9 cellular contexts compared by ENCODE assay signal in the genomic region with DNA sequence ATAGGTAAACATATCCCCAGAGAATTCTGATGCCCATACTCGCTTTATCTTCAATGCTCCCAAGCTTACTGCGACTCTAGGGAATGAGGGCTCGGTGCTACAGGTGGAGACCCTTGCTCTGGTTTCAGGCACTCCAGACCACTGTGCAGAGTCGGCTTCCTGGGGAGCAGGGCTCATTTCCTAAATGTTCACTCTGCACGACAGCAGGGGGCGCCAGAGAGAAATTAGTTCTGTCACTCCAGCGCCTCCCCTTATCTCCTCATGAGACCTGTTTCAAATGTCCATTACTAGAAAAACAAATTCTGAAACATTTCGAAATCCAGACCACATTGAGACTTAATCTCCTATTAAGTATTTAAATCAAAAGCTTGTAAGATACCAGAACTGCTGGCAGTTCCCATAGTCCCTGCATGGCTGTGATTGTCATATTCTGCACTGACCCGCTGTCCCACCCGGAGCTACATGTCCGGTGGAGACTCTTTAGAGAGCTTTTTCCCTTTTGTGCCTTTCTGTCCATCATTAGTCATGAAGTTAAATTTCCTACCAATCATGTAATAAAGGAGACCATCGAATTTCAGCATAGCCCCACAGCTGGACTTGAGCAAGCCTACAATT. TPM values are rescaled to one million over a fixed set of nuclear protein-coding genes. Genes with fewer than 3 reads are reported as not detected.
DNase-seq lines count a peak whose midpoint lies in the region; ATAC-seq and TF ChIP-seq lines count a peak whose summit lies in the region.
"Had no signal": no experiment of that assay in that cellular context is flagged by ENCODE, and none has a peak within 500 bp of the region (broad histone marks: within the 10 kb centered on the region; RNA-seq: fewer than 3 reads in every experiment).

No MANE protein-coding gene starts in this region.

- POLR2A ChIA-PET in OCI-LY7 (lab: Charles Lee) = interaction anchor here (0.6 kb wide), 1 partner anchor 78 kb away, joined by 6 read pairs; no protein-coding TSS in a partner anchor

- H3K4me3 ChIP-seq in OCI-LY7 (ENCODE audit: low read depth, low read length, poor library complexity, severe bottlenecking) = no peak overlapping the region
- no peak overlapping the region for H3K4me3 ChIP-seq in fibroblast of mammary gland (ENCODE audit: control insufficient read depth, low read depth, low read length)

- no peak overlapping the region for H3K27ac ChIP-seq in OCI-LY7 (ENCODE audit: low read depth, low read length, poor library complexity, severe bottlenecking)

- no peaks in the 10 kb centered on the region for H3K27me3 Mint-ChIP-seq in activated T-cell treated with anti-CD3 and anti-CD28 coated beads, Interleukin-2, amount 50 U/mL, for 4 hours (ENCODE audit: low read depth)
- H3K27me3 Mint-ChIP-seq in natural killer cell treated with Interleukin-12 subunit alpha and Interleukin-12 subunit beta and Interleukin-15 and Interleukin-18, amount 100 ng/mL, for 72 hours = no peaks in the 10 kb centered on the region
- H3K27me3 Mint-ChIP-seq: activated naive CD8-positive, alpha-beta T cell had no signal

- no peaks in the 10 kb centered on the region for H3K79me2 ChIP-seq in OCI-LY7 (ENCODE audit: insufficient read depth, low read depth, low read length)

- peak; percentile 93 for TF ChIP-seq CTCF in OCI-LY7 (conservative IDR thresholded peaks at IDR 0.05; ENCODE audit: low read length)
- peak; percentile 75 for TF ChIP-seq CTCF in fibroblast of mammary gland (conservative IDR thresholded peaks at IDR 0.05; ENCODE audit: control insufficient read depth, insufficient read depth, low read depth, low read length)

- DNase-seq in DMS53 treated with DMSO at 0.1 percent for 48 hours (lab: John Stamatoyannopoulos, UW; ENCODE audit: unreplicated experiment) (peak; percentile 21), OCI-LY7 (ENCODE audit: low spot score) (peak; percentile 77), fibroblast of mammary gland (ENCODE audit: low read depth) (peak; percentile 73)
- DNase-seq in activated T-cell treated with anti-CD3 and anti-CD28 coated beads, Interleukin-2, amount 50 U/mL, for 4 hours = peak; percentile 82
- DNase-seq in natural killer cell treated with Interleukin-12 subunit alpha and Interleukin-12 subunit beta and Interleukin-15 and Interleukin-18, amount 100 ng/mL, for 72 hours (ENCODE audit: low spot score) = peak; percentile 83
- DNase-seq in stimulated activated naive CD4-positive, alpha-beta T cell treated with Interleukin-2 at 50 U/mL for 16 hours (lab: John Stamatoyannopoulos, UW) = peak; percentile 76

- no peaks in the 10 kb centered on the region for H4K20me1 ChIP-seq in OCI-LY7 (ENCODE audit: insufficient read depth, low read length)

- no peaks in the 10 kb centered on the region for H3K9me3 ChIP-seq in OCI-LY7 (ENCODE audit: low read length)

- peak overlapping the region in 1 of 2 donors; percentile 56 for H3K27ac Mint-ChIP-seq in natural killer cell treated with Interleukin-12 subunit alpha and Interleukin-12 subunit beta and Interleukin-15 and Interleukin-18, amount 100 ng/mL, for 72 hours
- H3K27ac Mint-ChIP-seq: activated naive CD8-positive, alpha-beta T cell had no signal

- no TSS peak for BruUV-seq in OCI-LY7 (replicated peaks; lab: Mats Ljungman, UMichigan)

- peaks cover 17% of the 10 kb centered on the region for H3K36me3 Mint-ChIP-seq in activated T-cell treated with anti-CD3 and anti-CD28 coated beads, Interleukin-2, amount 50 U/mL, for 4 hours (ENCODE audit: insufficient read depth)
- no peaks in the 10 kb centered on the region for H3K36me3 Mint-ChIP-seq in natural killer cell treated with Interleukin-12 subunit alpha and Interleukin-12 subunit beta and Interleukin-15 and Interleukin-18, amount 100 ng/mL, for 72 hours

- no peak overlapping the region for H3K4me3 Mint-ChIP-seq in activated T-cell treated with anti-CD3 and anti-CD28 coated beads, Interleukin-2, amount 50 U/mL, for 4 hours
- H3K4me3 Mint-ChIP-seq in natural killer cell treated with Interleukin-12 subunit alpha and Interleukin-12 subunit beta and Interleukin-15 and Interleukin-18, amount 100 ng/mL, for 72 hours = no peak overlapping the region
- H3K4me3 Mint-ChIP-seq: activated naive CD8-positive, alpha-beta T cell had no signal

- H3K36me3 ChIP-seq in OCI-LY7 (ENCODE audit: insufficient read depth, low read length) = no peaks in the 10 kb centered on the region

- no peak overlapping the region for H3K4me2 ChIP-seq in OCI-LY7 (ENCODE audit: low read length)

- intact Hi-C loops in OCI-LY7 (cut with micrococcal nuclease; ENCODE audit: unreplicated experiment) = loop anchor here (5.0 kb wide), 3 partner anchors 372 to 898 kb away; no protein-coding TSS in a partner anchor

- ATAC-seq in HG02973 (IDR thresholded peaks at IDR 0.05; ENCODE audit: unreplicated experiment) (peak; percentile 48), GM19455 (IDR thresholded peaks at IDR 0.05; ENCODE audit: unreplicated experiment) (no peak)
- ATAC-seq in activated T-cell treated with anti-CD3 and anti-CD28 coated beads, Interleukin-2, amount 50 U/mL, for 4 hours = peak; percentile 83 to 91
- peak; percentile 82 to 85 for ATAC-seq in natural killer cell treated with Interleukin-12 subunit alpha and Interleukin-12 subunit beta and Interleukin-15 and Interleukin-18, amount 100 ng/mL, for 72 hours

- peak overlapping the region; percentile 80; the same call in 1 of the 2 replicates for H2AFZ ChIP-seq in OCI-LY7 (ENCODE audit: low read length)

- H3K9me3 Mint-ChIP-seq in activated T-cell treated with anti-CD3 and anti-CD28 coated beads, Interleukin-2, amount 50 U/mL, for 4 hours = peaks cover 2% of the 10 kb centered on the region
- no peaks in the 10 kb centered on the region for H3K9me3 Mint-ChIP-seq in natural killer cell treated with Interleukin-12 subunit alpha and Interleukin-12 subunit beta and Interleukin-15 and Interleukin-18, amount 100 ng/mL, for 72 hours

- no peaks in the 10 kb centered on the region for H3K4me1 ChIP-seq in OCI-LY7 (ENCODE audit: insufficient read depth, low read length, poor library complexity, severe bottlenecking)

- H3K4me1 Mint-ChIP-seq in activated T-cell treated with anti-CD3 and anti-CD28 coated beads, Interleukin-2, amount 50 U/mL, for 4 hours (ENCODE audit: low read depth) = peaks cover 21% of the 10 kb centered on the region
- H3K4me1 Mint-ChIP-seq in natural killer cell treated with Interleukin-12 subunit alpha and Interleukin-12 subunit beta and Interleukin-15 and Interleukin-18, amount 100 ng/mL, for 72 hours (ENCODE audit: low read depth in 2 of 2) = peaks cover 19 to 29% of the 10 kb centered on the region in 2 donors

- CTCF ChIA-PET in OCI-LY7 (lab: Charles Lee; ENCODE audit: unreplicated experiment) = interaction anchor here (0.5 kb wide), 1 partner anchor 160 kb away, joined by 3 read pairs; no protein-coding TSS in a partner anchor

- H3K9me2 ChIP-seq in OCI-LY7 (ENCODE audit: insufficient read depth, low read length) = no peaks in the 10 kb centered on the region

RNA-seq across cellular contexts. Expression of a gene that starts 22.4 kb away (rescaled TPM):
- total RNA-seq in OCI-LY7 (2014; rRNA removed; shearing (Covaris generic)) = 0.10 and 2.1 TPM in 2 replicates
- 0.49 TPM in 1 of 2 replicates, not detected in the other for total RNA-seq in OCI-LY7 (2022)
- 10 to 100 TPM in 2 of 3 donors, 1 to 10 TPM in 1; 8.9 to 18.1 (median 10.2) TPM for total RNA-seq in activated T-cell treated with anti-CD3 and anti-CD28 coated beads, Interleukin-2, amount 50 U/mL, for 4 hours
- 10 to 100 TPM; 29.6 to 37.9 TPM for total RNA-seq in natural killer cell treated with Interleukin-12 subunit alpha and Interleukin-12 subunit beta and Interleukin-15 and Interleukin-18, amount 100 ng/mL, for 72 hours

RNA-seq across cellular contexts. Expression of a gene that starts 53.7 kb away (rescaled TPM):
- 0.57 and 2.2 TPM in 2 replicates for total RNA-seq in OCI-LY7 (2014; rRNA removed; shearing (Covaris generic))
- not detected in 2 replicates for total RNA-seq in OCI-LY7 (2022)
- 10 to 100 TPM in 2 of 3 donors, 1 to 10 TPM in 1; 5.7 to 16.0 (median 14.2) TPM for total RNA-seq in activated T-cell treated with anti-CD3 and anti-CD28 coated beads, Interleukin-2, amount 50 U/mL, for 4 hours
- 10 to 100 TPM; 17.6 to 21.0 TPM for total RNA-seq in natural killer cell treated with Interleukin-12 subunit alpha and Interleukin-12 subunit beta and Interleukin-15 and Interleukin-18, amount 100 ng/mL, for 72 hours

Comparison
In these comparisons a context has a peak if more than half of its experiments do, and no peak if none do; other contexts are left out.
1. DNase-seq: peak in every context shown above with its lines; median percentile 83 in natural killer cell treated with Interleukin-12 subunit alpha and Interleukin-12 subunit beta and Interleukin-15 and Interleukin-18, amount 100 ng/mL, for 72 hours; 82 in activated T-cell treated with anti-CD3 and anti-CD28 coated beads, Interleukin-2, amount 50 U/mL, for 4 hours; 77 in OCI-LY7; 76 in stimulated activated naive CD4-positive, alpha-beta T cell treated with Interleukin-2 at 50 U/mL for 16 hours; 73 in fibroblast of mammary gland; 21 in DMS53 treated with DMSO at 0.1 percent for 48 hours.